ENCODE assay signal across 11 cellular contexts in genomic region chr5:142320427-142320732, GRCh38. TPM values are rescaled to one million over a fixed set of nuclear protein-coding genes. Genes with fewer than 3 reads are reported as not detected.
DNase-seq lines count a peak whose midpoint lies in the region; ATAC-seq, FAIRE-seq and TF ChIP-seq lines count a peak whose summit lies in the region.
"Had no signal": no experiment of that assay in that cellular context is flagged by ENCODE, and none has a peak within 500 bp of the region (broad histone marks: within the 10 kb centered on the region; RNA-seq: fewer than 3 reads in every experiment).

No MANE protein-coding gene starts in this region.

- no peak for ATAC-seq in A549
- ATAC-seq in HG02759 (IDR thresholded peaks at IDR 0.05; ENCODE audit: unreplicated experiment), result no peak

- peak overlapping the region; percentile 27 for H3K4me2 ChIP-seq in A549

- no peak for FAIRE-seq in A549 (lab: Jason Lieb, UNC)

- CTCF ChIA-PET in A549 (lab: Yijun Ruan, JAX), result interaction anchor here (1.1 kb wide), 1 partner anchor 228 kb away, joined by 4 read pairs; no protein-coding TSS in a partner anchor

- H3K27me3 ChIP-seq in mucosa of stomach (ENCODE audit: control insufficient read depth, insufficient read depth, low read length), result no peaks in the 10 kb centered on the region

- H3K9me3 ChIP-seq in A549 (no peaks in the 10 kb centered on the region), mucosa of stomach (ENCODE audit: control insufficient read depth, low read length) (no peaks in the 10 kb centered on the region)

- 55% methylated on average over 4 of the region's 4 CpGs for WGBS in A549 (ENCODE audit: missing lambda C conversion rate)

- H3K9ac ChIP-seq in mucosa of stomach (ENCODE audit: low read length), result peak overlapping the region; percentile 23

- TF ChIP-seq EP300 in A549 (IDR thresholded peaks at IDR 0.05), result no peak

- H3K36me3 ChIP-seq in mucosa of stomach (ENCODE audit: control insufficient read depth, insufficient read depth, low read length), result no peaks in the 10 kb centered on the region

- no peak for TF ChIP-seq RAD21 in A549 (conservative IDR thresholded peaks at IDR 0.05 in 1 of 2, IDR thresholded peaks at IDR 0.05 in 1 of 2)

- peak overlapping the region in 1 of 2 experiments; percentile 45; a peak in 2 of 6 replicates for H3K27ac ChIP-seq in A549

- H3K4me1 ChIP-seq in A549 (peaks cover 37% of the 10 kb centered on the region), mucosa of stomach (ENCODE audit: control insufficient read depth, insufficient read depth, low read length) (peaks cover 56% of the 10 kb centered on the region)

- no peak for DNase-seq in A549 (ENCODE audit: low read depth in 1 of 2, low spot score in 1 of 2)
- no peak for DNase-seq in NB4 (ENCODE audit: low read depth)
- DNase-seq in epithelial cell of proximal tubule (ENCODE audit: low read depth), result no peak
- no peak for DNase-seq in D341Med (ENCODE audit: low spot score)
- no peak for DNase-seq in NCI-H345 (lab: John Stamatoyannopoulos, UW)
- no peak for DNase-seq in T-helper 2 cell
- DNase-seq: C1 segment of cervical spinal cord, erythroblast, NCI-H2227 treated with DMSO at 0.1 percent for 48 hours had no signal

- H3K4me3 ChIP-seq in A549, result no peak overlapping the region
- H3K4me3 ChIP-seq in NB4 (ENCODE audit: low read depth, low read length), result peak overlapping the region; percentile 60
- peak overlapping the region; percentile 7 for H3K4me3 ChIP-seq in epithelial cell of proximal tubule (ENCODE audit: low read depth, low read length)
- H3K4me3 ChIP-seq in mucosa of stomach (ENCODE audit: low read length), result no peak overlapping the region

- no peak for TF ChIP-seq CTCF in A549 (IDR thresholded peaks at IDR 0.05)
- TF ChIP-seq CTCF in NB4 (IDR thresholded peaks at IDR 0.05; ENCODE audit: low read depth, low read length), result no peak
- no peak for TF ChIP-seq CTCF in epithelial cell of proximal tubule (conservative IDR thresholded peaks at IDR 0.05; ENCODE audit: low read depth, low read length)

- POLR2A ChIA-PET in A549 (lab: Yijun Ruan, JAX), result no interaction called here

- TF ChIP-seq POLR2A in A549 (IDR thresholded peaks at IDR 0.05; ENCODE audit: low read length) (no peak), NB4 (IDR thresholded peaks at IDR 0.05; ENCODE audit: extremely low read depth, insufficient read length) (no peak)

TF ChIP-seq in A549, 52 proteins besides CTCF, POLR2A, EP300 and RAD21:
- TF ChIP-seq FOSB (CRISPR knock-in tag; IDR thresholded peaks at IDR 0.05) (no peak), HOXB5 (CRISPR knock-in tag; IDR thresholded peaks at IDR 0.05) (no peak), NFE2L2 (conservative IDR thresholded peaks at IDR 0.05; ENCODE audit: low read length) (no peak), MYC (IDR thresholded peaks at IDR 0.05; ENCODE audit: borderline replicate concordance, low read length) (no peak), RARB (CRISPR knock-in tag; IDR thresholded peaks at IDR 0.05) (no peak), REST (IDR thresholded peaks at IDR 0.05) (no peak), ATOH8 (CRISPR knock-in tag; IDR thresholded peaks at IDR 0.05; ENCODE audit: low read depth) (no peak), JUNB (IDR thresholded peaks at IDR 0.05) (no peak), HOXB13 (CRISPR knock-in tag; IDR thresholded peaks at IDR 0.05; ENCODE audit: low read depth) (no peak)

RNA-seq across cellular contexts. Expression of gene SPRY4, which starts 4.4 kb away (rescaled TPM):
- polyA plus RNA-seq in A549 (2011; rRNA removed), result 5.7 and 6.7 TPM in 2 replicates
- 3.6 and 5.0 TPM in 2 replicates for polyA plus RNA-seq in A549 (2012; cell fraction: cytosol; rRNA removed)
- polyA plus RNA-seq in A549 (2012; cell fraction: nucleus; rRNA removed), result 15.6 and 17.1 TPM in 2 replicates
- 3.0 to 3.4 TPM (median 3.3 TPM) in 3 replicates for polyA plus RNA-seq in A549 (2017; fragmentation: RNase III; extraction: RNeasy Plus Mini Kit Qiagen cat#74134 plus additional on column Dnase treatment)
- polyA minus RNA-seq in A549 (2011; rRNA and poly(A)+ RNA removed), result 14.0 and 17.9 TPM in 2 replicates
- 10.9 and 19.9 TPM in 2 replicates for total RNA-seq in epithelial cell of proximal tubule

Comparison
In these comparisons a context has a peak if more than half of its experiments do, and no peak if none do; other contexts are left out.
1. H3K4me3 ChIP-seq: peak in NB4 (single experiment) and epithelial cell of proximal tubule (single experiment); none in A549 (single experiment) and mucosa of stomach (single experiment).